16 cellular contexts compared by ENCODE assay signal in genomic region chr20:36259177-36259835, GRCh38.
"Had no signal": no experiment of that assay in that cellular context is flagged by ENCODE, and none has a peak within 500 bp of the region (broad histone marks: within the 10 kb centered on the region; RNA-seq: fewer than 3 reads in every experiment).

No MANE protein-coding gene starts in this region.

- H3K9me3 Mint-ChIP-seq: activated naive CD4-positive, alpha-beta T cell treated with anti-CD3 and anti-CD28 coated beads, Interleukin-2, amount 10 ng/mL, durations not matched to agents 7 days and 5 days; memory B cell; naive thymus-derived CD8-positive, alpha-beta T cell; stimulated activated naive CD8-positive, alpha-beta T cell treated with anti-CD3 and anti-CD28 coated beads, Interleukin-15, Interleukin-2, amounts not matched to agents 100 ng/mL and 50 ng/mL, for 24 hours had no signal

- H3K4me1 Mint-ChIP-seq: activated naive CD4-positive, alpha-beta T cell treated with anti-CD3 and anti-CD28 coated beads, Interleukin-2, amount 10 ng/mL, durations not matched to agents 7 days and 5 days; memory B cell; naive thymus-derived CD8-positive, alpha-beta T cell had no signal

- H3K27ac ChIP-seq: cardiac muscle cell, dorsolateral prefrontal cortex, esophagus muscularis mucosa, right atrium auricular region, upper lobe of left lung had no signal

- H3K4me3 ChIP-seq: cardiac muscle cell, dorsolateral prefrontal cortex, esophagus muscularis mucosa, right atrium auricular region, upper lobe of left lung had no signal

- DNase-seq: activated naive CD4-positive, alpha-beta T cell treated with anti-CD3 and anti-CD28 coated beads, Interleukin-2, amount 10 ng/mL, durations not matched to agents 7 days and 5 days; activated T-cell treated with anti-CD3 and anti-CD28 coated beads, Interleukin-2, amount 50 U/mL, for 1 hour; left ventricle myocardium superior; naive thymus-derived CD8-positive, alpha-beta T cell; occipital lobe; small intestine; T-helper 9 cell; upper lobe of left lung had no signal

- H3K4me3 Mint-ChIP-seq: activated naive CD4-positive, alpha-beta T cell treated with anti-CD3 and anti-CD28 coated beads, Interleukin-2, amount 10 ng/mL, durations not matched to agents 7 days and 5 days; memory B cell; naive thymus-derived CD8-positive, alpha-beta T cell; stimulated activated naive CD8-positive, alpha-beta T cell treated with anti-CD3 and anti-CD28 coated beads, Interleukin-15, Interleukin-2, amounts not matched to agents 100 ng/mL and 50 ng/mL, for 24 hours had no signal

- H3K9me3 ChIP-seq: esophagus muscularis mucosa, right atrium auricular region, upper lobe of left lung had no signal

- H3K27me3 Mint-ChIP-seq: activated naive CD4-positive, alpha-beta T cell treated with anti-CD3 and anti-CD28 coated beads, Interleukin-2, amount 10 ng/mL, durations not matched to agents 7 days and 5 days; memory B cell; naive thymus-derived CD8-positive, alpha-beta T cell; stimulated activated naive CD8-positive, alpha-beta T cell treated with anti-CD3 and anti-CD28 coated beads, Interleukin-15, Interleukin-2, amounts not matched to agents 100 ng/mL and 50 ng/mL, for 24 hours had no signal

- H3K4me1 ChIP-seq: esophagus muscularis mucosa, right atrium auricular region, upper lobe of left lung had no signal

- H3K27me3 ChIP-seq: cardiac muscle cell, dorsolateral prefrontal cortex, esophagus muscularis mucosa, right atrium auricular region, upper lobe of left lung had no signal

- ATAC-seq: activated CD4-positive, CD25-positive, alpha-beta regulatory T cell treated with anti-CD3 and anti-CD28 coated beads, Interleukin-2, amount 50 U/mL, for 24 hours; left ventricle myocardium superior; naive thymus-derived CD8-positive, alpha-beta T cell had no signal

- H3K27ac Mint-ChIP-seq: activated naive CD4-positive, alpha-beta T cell treated with anti-CD3 and anti-CD28 coated beads, Interleukin-2, amount 10 ng/mL, durations not matched to agents 7 days and 5 days; memory B cell; naive thymus-derived CD8-positive, alpha-beta T cell; progenitor cell of endocrine pancreas; stimulated activated naive CD8-positive, alpha-beta T cell treated with anti-CD3 and anti-CD28 coated beads, Interleukin-15, Interleukin-2, amounts not matched to agents 100 ng/mL and 50 ng/mL, for 24 hours had no signal
